In the genomic region with DNA sequence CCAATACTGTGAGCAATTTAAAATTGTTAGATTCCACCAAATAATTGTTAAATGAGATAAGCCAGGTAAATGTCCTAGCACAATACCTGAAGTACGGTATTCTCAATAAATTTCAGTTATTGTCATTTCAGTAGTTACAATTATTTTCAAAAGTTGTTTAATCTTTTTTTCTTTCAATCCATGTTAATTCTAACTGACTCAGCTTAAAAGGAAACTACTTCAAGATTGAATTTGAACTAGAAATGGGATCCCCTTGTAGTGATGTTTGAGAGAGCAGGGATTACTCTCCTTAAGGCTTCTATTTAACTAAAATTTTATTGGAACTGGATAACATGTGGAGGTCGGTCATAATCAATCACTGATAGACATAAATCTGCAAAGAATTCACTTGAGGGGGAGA, we compare ENCODE assay signal across 27 cellular contexts. TPM values are rescaled to one million over a fixed set of nuclear protein-coding genes. Genes with fewer than 3 reads are reported as not detected.
A peak's percentile ranks its signal among the peaks of the same experiment; 100 is the strongest.
DNase-seq lines count a peak whose midpoint lies in the region; ATAC-seq, FAIRE-seq and TF ChIP-seq lines count a peak whose summit lies in the region.
"Had no signal": no experiment of that assay in that cellular context is flagged by ENCODE, and none has a peak within 500 bp of the region (broad histone marks: within the 10 kb centered on the region; RNA-seq: fewer than 3 reads in every experiment).

No MANE protein-coding gene starts in this region.

- no peak overlapping the region for H2BK5ac ChIP-seq in mesendoderm (ENCODE audit: low read length)

- H3K79me1 ChIP-seq in mesendoderm (ENCODE audit: low read length) = no peaks in the 10 kb centered on the region

- H3K4me2 ChIP-seq in HepG2 (ENCODE audit: low read depth, low read length) = no peak overlapping the region
- peak overlapping the region; percentile 29 for H3K4me2 ChIP-seq in Loucy (ENCODE audit: low read depth, low read length, poor library complexity, severe bottlenecking)
- H3K4me2 ChIP-seq in mesendoderm (ENCODE audit: low read length) = no peak overlapping the region
- H3K4me2 ChIP-seq: BLaER1 had no signal

- no peaks in the 10 kb centered on the region for H3K9me2 ChIP-seq in Loucy (replicated peaks; ENCODE audit: low read depth, low read length)

- in situ Hi-C loops in HepG2 (cut with HindIII; ENCODE audit: extremely low pct_ligation_motif_present, low pct_unique_long_range_greater_than_20kb) (loop anchor here (25.0 kb wide), 1 partner anchor 793 kb away; no protein-coding TSS in a partner anchor), brain microvascular endothelial cell (cut with HindIII; ENCODE audit: low pct_ligation_motif_present, low sequenced_read_pairs) (no loop called here)

- H3F3A ChIP-seq in Loucy (ENCODE audit: low read depth) = no peaks in the 10 kb centered on the region

- peaks cover 0 to 15% of the 10 kb centered on the region in 2 experiments; a peak in 2 of 5 replicates for H3K27me3 ChIP-seq in HepG2 (ENCODE audit: control insufficient read depth in 1 of 2, insufficient read depth in 2 of 2, low read length in 2 of 2)
- no peaks in the 10 kb centered on the region for H3K27me3 ChIP-seq in right lobe of liver
- no peaks in the 10 kb centered on the region for H3K27me3 ChIP-seq in Loucy (ENCODE audit: insufficient read depth, low read length, poor library complexity, severe bottlenecking)
- no peaks in the 10 kb centered on the region for H3K27me3 ChIP-seq in mesendoderm (ENCODE audit: insufficient read depth, low read length, poor library complexity)
- H3K27me3 ChIP-seq in brain microvascular endothelial cell (replicated peaks) = no peaks in the 10 kb centered on the region
- H3K27me3 ChIP-seq: BE2C, BLaER1 had no signal

- H3K4ac ChIP-seq in mesendoderm (ENCODE audit: low read depth, low read length) = peak overlapping the region; percentile 24

- H3K79me2 ChIP-seq in HepG2 (ENCODE audit: insufficient read depth, low read length) = no peaks in the 10 kb centered on the region
- no peaks in the 10 kb centered on the region for H3K79me2 ChIP-seq in Loucy (ENCODE audit: insufficient read depth, low read length)
- no peaks in the 10 kb centered on the region for H3K79me2 ChIP-seq in mesendoderm (ENCODE audit: control insufficient read depth, insufficient read depth, low read length)

- no peak for FAIRE-seq in HepG2 (lab: Jason Lieb, UNC)
- FAIRE-seq: GM12878, GM12892, GM18507 had no signal

- H2BK15ac ChIP-seq in mesendoderm (replicated peaks; ENCODE audit: low read depth) = no peak overlapping the region

- H2AK5ac ChIP-seq in mesendoderm (ENCODE audit: low read length) = no peak overlapping the region

- H3K27ac ChIP-seq in HepG2 (ENCODE audit: extremely low read length, insufficient read depth, low read length) (no peak overlapping the region), right lobe of liver (no peak overlapping the region), mesendoderm (ENCODE audit: low read depth, low read length) (no peak overlapping the region), brain microvascular endothelial cell (no peak overlapping the region)
- H3K27ac ChIP-seq: 22Rv1, BLaER1 had no signal

- H3K4me1 ChIP-seq in HepG2 (ENCODE audit: insufficient read depth, low read length) (peaks cover 11% of the 10 kb centered on the region; the same call in 1 of the 2 replicates), right lobe of liver (no peaks in the 10 kb centered on the region), Loucy (ENCODE audit: insufficient read depth, low read length, poor library complexity, severe bottlenecking) (peaks cover 10% of the 10 kb centered on the region), mesendoderm (ENCODE audit: control insufficient read depth, low read depth, low read length) (peaks cover 3% of the 10 kb centered on the region)
- H3K4me1 ChIP-seq: BE2C, BLaER1 had no signal

- H3K36me3 ChIP-seq in HepG2 (replicated peaks in 1 of 2; ENCODE audit: control insufficient read depth in 1 of 2, insufficient read depth in 2 of 2, low read length in 2 of 2) = no peaks in the 10 kb centered on the region
- no peaks in the 10 kb centered on the region for H3K36me3 ChIP-seq in right lobe of liver
- no peaks in the 10 kb centered on the region for H3K36me3 ChIP-seq in Loucy (ENCODE audit: insufficient read depth, low read length)
- no peaks in the 10 kb centered on the region for H3K36me3 ChIP-seq in mesendoderm (ENCODE audit: control insufficient read depth, insufficient read depth, low read length)
- no peaks in the 10 kb centered on the region for H3K36me3 ChIP-seq in brain microvascular endothelial cell (replicated peaks)
- H3K36me3 ChIP-seq: BE2C, BLaER1 had no signal

- no peak overlapping the region for H3K23ac ChIP-seq in mesendoderm (ENCODE audit: low read length)

- WGBS in HepG2 (ENCODE audit: low lambda C conversion rate) = 4% methylated on average over 2 of the region's 2 CpGs
- WGBS in right lobe of liver (ENCODE audit: insufficient coverage, low coverage, low lambda C conversion rate, missing lambda C conversion rate) = 67% methylated on average over 2 of the region's 2 CpGs
- WGBS in mesendoderm (ENCODE audit: extremely low coverage, insufficient coverage, low lambda C conversion rate) = no CpG with 5 or more reads among the region's 2 CpGs

- no peak for ATAC-seq in HepG2
- no peak for ATAC-seq in right lobe of liver
- ATAC-seq: GM12878 had no signal

- no peak overlapping the region for H2BK120ac ChIP-seq in mesendoderm (ENCODE audit: low read depth, low read length)

- TF ChIP-seq RAD21 in HepG2 (CRISPR knock-in tag; IDR thresholded peaks at IDR 0.05) = no peak

- TF ChIP-seq POLR2A in HepG2 (IDR thresholded peaks at IDR 0.05; ENCODE audit: insufficient read depth in 1 of 2, low read depth in 2 of 2, low read length in 2 of 2) (no peak), right lobe of liver (IDR thresholded peaks at IDR 0.05) (no peak)

- CTCF ChIA-PET in HepG2 (lab: Yijun Ruan, JAX; ENCODE audit: low intra/inter-chr PET ratio, low total read pairs) = no interaction called here

- TF ChIP-seq EP300 in HepG2 (IDR thresholded peaks at IDR 0.05; ENCODE audit: low read depth in 2 of 2, low read length in 2 of 2) = no peak
- TF ChIP-seq EP300 in HepG2 (CRISPR knock-in tag; IDR thresholded peaks at IDR 0.05; ENCODE audit: borderline replicate concordance) = no peak

- intact Hi-C loops in HepG2 (cut with micrococcal nuclease; ENCODE audit: unreplicated experiment) = no loop called here
- intact Hi-C loops in right lobe of liver (cut with DNase I) = no loop called here

- no peak overlapping the region for H4K5ac ChIP-seq in mesendoderm (ENCODE audit: low read length)

- no peak overlapping the region for H4K8ac ChIP-seq in mesendoderm (ENCODE audit: low read depth, low read length)

- H3K9me3 ChIP-seq in HepG2 (ENCODE audit: low read length) (no peaks in the 10 kb centered on the region), right lobe of liver (no peaks in the 10 kb centered on the region), Loucy (ENCODE audit: insufficient read depth, low read depth, low read length) (no peaks in the 10 kb centered on the region)
- H3K9me3 ChIP-seq: BE2C, BLaER1 had no signal

- no peak overlapping the region for H3K56ac ChIP-seq in mesendoderm (ENCODE audit: low read length)

- BruUV-seq in HepG2 (replicated peaks; lab: Mats Ljungman, UMichigan) = no TSS peak

- no peak overlapping the region for H3K18ac ChIP-seq in mesendoderm (ENCODE audit: low read length)

- H2AFZ ChIP-seq in HepG2 (ENCODE audit: low read length) = no peak overlapping the region
- peak overlapping the region; percentile 42; the same call in 1 of the 2 replicates for H2AFZ ChIP-seq in Loucy (ENCODE audit: low read length)

- H3K4me3 ChIP-seq in HepG2 (replicated peaks in 1 of 3; ENCODE audit: insufficient read depth in 1 of 3, low read depth in 2 of 3, low read length in 3 of 3) = no peak overlapping the region
- no peak overlapping the region for H3K4me3 ChIP-seq in right lobe of liver
- no peak overlapping the region for H3K4me3 ChIP-seq in Loucy (ENCODE audit: low read length, poor library complexity, severe bottlenecking)
- no peak overlapping the region for H3K4me3 ChIP-seq in mesendoderm (ENCODE audit: low read length)
- H3K4me3 ChIP-seq in brain microvascular endothelial cell (ENCODE audit: low read depth, low read length) = no peak overlapping the region
- H3K4me3 ChIP-seq: BLaER1, GM12878 had no signal

- no peaks in the 10 kb centered on the region for H4K20me1 ChIP-seq in HepG2 (ENCODE audit: insufficient read depth, low read length)
- H4K20me1 ChIP-seq in Loucy (ENCODE audit: insufficient read depth, low read length, poor library complexity, severe bottlenecking) = no peaks in the 10 kb centered on the region
- H4K20me1 ChIP-seq: BLaER1 had no signal

- H3K9ac ChIP-seq in HepG2 (ENCODE audit: insufficient read depth, low read depth, low read length) (no peak overlapping the region), Loucy (ENCODE audit: low read depth, low read length, poor library complexity, severe bottlenecking) (no peak overlapping the region), mesendoderm (ENCODE audit: low read length) (no peak overlapping the region)
- H3K9ac ChIP-seq: BLaER1 had no signal

- DNase-seq in HepG2 (ENCODE audit: low spot score) = no peak
- DNase-seq in right lobe of liver = no peak
- no peak for DNase-seq in mesendoderm
- DNase-seq in H4 (ENCODE audit: low spot score) = no peak
- DNase-seq in brain microvascular endothelial cell = no peak
- DNase-seq: ACHN; BE2C; C1 segment of cervical spinal cord; CD4-positive, alpha-beta memory T cell; CD4-positive, CD25-positive, alpha-beta regulatory T cell; CD8-positive, alpha-beta memory T cell; COR-L47; DMS 273 treated with DMSO at 0.1 percent for 48 hours; DMS153; DMS53; DMS79; DND-41; EL; GDM1 had no signal

- TF ChIP-seq CTCF in HepG2 (CRISPR knock-in tag; IDR thresholded peaks at IDR 0.05) (no peak), right lobe of liver (IDR thresholded peaks at IDR 0.05) (no peak), Loucy (conservative IDR thresholded peaks at IDR 0.05; ENCODE audit: low read length) (no peak), brain microvascular endothelial cell (IDR thresholded peaks at IDR 0.05; ENCODE audit: low read depth, low read length, missing control alignments) (no peak)

- POLR2A ChIA-PET in HepG2 (lab: Yijun Ruan, JAX) = no interaction called here

RNA-seq across cellular contexts. Expression of a gene that starts 6.9 kb away (rescaled TPM):
- not detected in 2 replicates for total RNA-seq in HepG2 (2016; rRNA removed; fragmentation: Illumina TruSeq; extraction: Trizol)
- total RNA-seq in HepG2 (2016; cell fraction: cytosol; rRNA removed; fragmentation: Illumina TruSeq; extraction: Trizol; ENCODE audit: low read depth) = not detected in 2 replicates
- not detected in 2 replicates for total RNA-seq in HepG2 (2016; cell fraction: insoluble cytoplasmic fraction; rRNA removed; fragmentation: Illumina TruSeq; extraction: Trizol)
- not detected in 2 replicates for total RNA-seq in HepG2 (2016; cell fraction: membrane; rRNA removed; fragmentation: Illumina TruSeq; extraction: Trizol)
- not detected in 2 replicates for total RNA-seq in HepG2 (2016; cell fraction: nucleus; rRNA removed; fragmentation: Illumina TruSeq; extraction: Trizol)
- 0.10 TPM in 1 of 2 replicates, not detected in the other for polyA plus RNA-seq in HepG2 (2011; rRNA removed)
- not detected in 2 replicates for polyA plus RNA-seq in HepG2 (2011; cell fraction: cytosol; rRNA removed)
- 0.33 TPM in 1 of 2 replicates, not detected in the other for polyA plus RNA-seq in HepG2 (2011; cell fraction: nucleus; rRNA removed)
- not detected in 2 replicates for polyA plus RNA-seq in HepG2 (2012)
- polyA plus RNA-seq in HepG2 (2016; cell fraction: cytosol; fragmentation: Illumina TruSeq; extraction: Trizol; ENCODE audit: low read depth) = not detected in 2 replicates
- polyA plus RNA-seq in HepG2 (2016; cell fraction: insoluble cytoplasmic fraction; fragmentation: Illumina TruSeq; extraction: Trizol; ENCODE audit: low read depth) = not detected in 2 replicates
- polyA plus RNA-seq in HepG2 (2016; cell fraction: membrane; fragmentation: Illumina TruSeq; extraction: Trizol; ENCODE audit: low read depth) = not detected in 2 replicates
- not detected in 2 replicates for polyA plus RNA-seq in HepG2 (2016; cell fraction: nucleus; fragmentation: Illumina TruSeq; extraction: Trizol; ENCODE audit: insufficient read depth, low read depth)
- not detected in 2 replicates for polyA minus RNA-seq in HepG2 (2011; rRNA and poly(A)+ RNA removed; ENCODE audit: low replicate concordance)
- not detected in 2 replicates for polyA minus RNA-seq in HepG2 (2011; cell fraction: cytosol; rRNA and poly(A)+ RNA removed)
- not detected in 2 replicates for polyA minus RNA-seq in HepG2 (2011; cell fraction: nucleus; rRNA and poly(A)+ RNA removed)
- total RNA-seq in right lobe of liver = 1 to 10 TPM in 3 of 6 experiments, under 1 TPM in 3; 0.37 to 3.5 (median 1.6) TPM
- polyA plus RNA-seq in mesendoderm (2013, experiment 1 of 2) = 0.62 TPM
- 0.73 TPM for polyA plus RNA-seq in mesendoderm (2013, experiment 2 of 2)
- not detected in 2 replicates for total RNA-seq in H4 (2014; rRNA removed; shearing (Covaris generic))
- total RNA-seq: A172, Daoy, GM12878 had no signal
- polyA plus RNA-seq: CD8-positive, alpha-beta memory T cell; GM12878 had no signal
